ENCODE assay signal across 9 cellular contexts in the genomic region with DNA sequence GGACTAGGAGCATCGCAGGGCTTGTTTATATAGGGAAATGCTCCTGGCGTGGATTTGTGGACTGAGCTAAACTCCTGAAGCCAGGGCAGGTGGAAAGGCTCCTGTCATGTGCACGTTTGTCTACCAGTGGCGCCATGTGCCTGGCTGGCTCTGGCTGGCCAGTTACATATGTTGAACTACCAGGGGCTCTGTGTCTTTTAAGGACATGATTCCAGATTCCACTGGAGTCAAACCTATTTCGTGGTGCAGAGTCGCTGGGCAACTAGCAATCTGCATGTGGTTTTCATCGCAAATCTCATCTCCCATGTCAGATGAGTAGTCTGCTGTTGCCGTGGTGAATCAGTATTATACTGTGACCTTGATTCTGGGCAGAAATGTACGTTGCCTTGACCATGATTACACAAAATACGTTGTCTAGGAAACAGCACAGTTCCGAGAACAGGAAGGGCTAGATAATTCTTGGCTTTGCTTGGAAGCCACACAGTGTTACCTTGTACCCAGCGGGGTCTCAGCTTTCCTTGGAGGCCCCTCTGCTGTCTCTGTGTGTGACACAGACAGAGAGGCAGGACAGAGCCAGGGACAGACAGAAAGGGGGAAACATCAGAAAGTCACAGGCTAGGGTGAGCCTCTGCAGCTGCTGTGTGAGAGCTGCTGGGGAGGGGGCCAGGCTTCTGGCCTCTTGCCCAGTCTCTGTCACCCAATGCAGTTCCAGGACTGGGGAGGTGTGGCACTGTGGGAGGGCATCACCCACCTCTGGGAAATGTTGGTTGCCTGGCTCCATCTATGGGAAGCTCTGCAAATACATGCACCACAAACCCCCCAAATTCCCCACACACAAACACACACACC. TPM values are rescaled to one million over a fixed set of nuclear protein-coding genes. Genes with fewer than 3 reads are reported as not detected.
DNase-seq lines count a peak whose midpoint lies in the region; ATAC-seq and TF ChIP-seq lines count a peak whose summit lies in the region.
"Had no signal": no experiment of that assay in that cellular context is flagged by ENCODE, and none has a peak within 500 bp of the region (broad histone marks: within the 10 kb centered on the region; RNA-seq: fewer than 3 reads in every experiment).

No MANE protein-coding gene starts in this region.

- H3K4me1 ChIP-seq in testis, result peaks cover 7% of the 10 kb centered on the region

- no peaks in the 10 kb centered on the region for H3K36me3 Mint-ChIP-seq in activated naive CD8-positive, alpha-beta T cell treated with anti-CD3 and anti-CD28 coated beads, Interleukin-2, amount 50 U/mL, for 24 hours (ENCODE audit: low read depth)

- no peaks in the 10 kb centered on the region for H3K9me3 Mint-ChIP-seq in activated naive CD8-positive, alpha-beta T cell treated with anti-CD3 and anti-CD28 coated beads, Interleukin-2, amount 50 U/mL, for 24 hours

- POLR2A ChIA-PET in AG04450 (lab: Yijun Ruan, JAX), result no interaction called here

- H3K4me3 ChIP-seq in AG04450 (ENCODE audit: low read depth, low read length) (peak overlapping the region; percentile 7; the same call in 1 of the 2 replicates), testis (no peak overlapping the region)

- H3K4me1 Mint-ChIP-seq in activated naive CD8-positive, alpha-beta T cell treated with anti-CD3 and anti-CD28 coated beads, Interleukin-2, amount 50 U/mL, for 24 hours, result no peaks in the 10 kb centered on the region

- H3K27me3 Mint-ChIP-seq in activated naive CD8-positive, alpha-beta T cell treated with anti-CD3 and anti-CD28 coated beads, Interleukin-2, amount 50 U/mL, for 24 hours, result no peaks in the 10 kb centered on the region

- intact Hi-C loops in testis (cut with DNase I; ENCODE audit: low total_unique reads), result no loop called here

- H3K27me3 ChIP-seq in AG04450 (ENCODE audit: control insufficient read depth, insufficient read depth, low read length), result no peaks in the 10 kb centered on the region
- no peaks in the 10 kb centered on the region for H3K27me3 ChIP-seq in testis

- peak; percentile 54 for ATAC-seq in activated naive CD8-positive, alpha-beta T cell treated with anti-CD3 and anti-CD28 coated beads, Interleukin-2, amount 50 U/mL, for 24 hours
- ATAC-seq in GM21825 (IDR thresholded peaks at IDR 0.05; ENCODE audit: unreplicated experiment), result no peak

- CTCF ChIA-PET in AG04450 (lab: Charles Lee), result no interaction called here

- DNase-seq in AG04450 (ENCODE audit: low read depth, low spot score) (peak; percentile 45), GF-D8 (lab: John Stamatoyannopoulos, UW) (peak; percentile 49), NCI-H2171 (lab: John Stamatoyannopoulos, UW) (peak; percentile 41), iris pigment epithelial cell (ENCODE audit: low read depth) (peak; percentile 94), testis (peak; percentile 40)
- peak; percentile 6 for DNase-seq in activated naive CD8-positive, alpha-beta T cell treated with anti-CD3 and anti-CD28 coated beads, Interleukin-2, amount 50 U/mL, for 24 hours
- DNase-seq in activated CD8-positive, alpha-beta memory T cell treated with anti-CD3 and anti-CD28 coated beads, Interleukin-2, amount 50 U/mL, for 4 hours, result no peak

- H3K9me3 ChIP-seq in AG04450 (ENCODE audit: control insufficient read depth, insufficient read depth, low read length), result no peaks in the 10 kb centered on the region
- H3K9me3 ChIP-seq in testis, result no peaks in the 10 kb centered on the region

- 32 to 44% methylated on average over 12 of the region's 12 CpGs for WGBS in testis, 2 donors

- H3K27ac ChIP-seq in AG04450 (ENCODE audit: low read depth, low read length), result peak overlapping the region; percentile 77
- H3K27ac ChIP-seq in testis, result peak overlapping the region; percentile 11 to 64

- H3K36me3 ChIP-seq in testis (ENCODE audit: low read depth, missing control alignments), result no peaks in the 10 kb centered on the region

- no peak overlapping the region for H3K4me3 Mint-ChIP-seq in activated naive CD8-positive, alpha-beta T cell treated with anti-CD3 and anti-CD28 coated beads, Interleukin-2, amount 50 U/mL, for 24 hours

- H3K27ac Mint-ChIP-seq in activated naive CD8-positive, alpha-beta T cell treated with anti-CD3 and anti-CD28 coated beads, Interleukin-2, amount 50 U/mL, for 24 hours, result no peak overlapping the region

- 0 out of 2 replicates have a peak, but pooled peaks have one; percentile 15 for TF ChIP-seq CTCF in AG04450 (IDR thresholded peaks at IDR 0.05; ENCODE audit: low read depth, low read length)
- TF ChIP-seq CTCF in testis (IDR thresholded peaks at IDR 0.05), result no peak

- no peak for TF ChIP-seq POLR2A in testis (IDR thresholded peaks at IDR 0.05)

RNA-seq across cellular contexts. Expression of gene PNMA6E, which starts 19.2 kb away (rescaled TPM):
- polyA plus RNA-seq in AG04450 (2011; rRNA removed), result not detected in 2 replicates
- polyA minus RNA-seq in AG04450 (2011; rRNA and poly(A)+ RNA removed), result not detected in 2 replicates
- total RNA-seq in testis, result 10 to 100 TPM in 1 of 2 donors, 1 to 10 TPM in 1; 9.7 to 24.2 TPM
- 13.3 TPM for polyA plus RNA-seq in testis (ENCODE audit: insufficient read depth, low read depth, low replicate concordance)
- total RNA-seq: bronchial epithelial cell had no signal

RNA-seq across cellular contexts. Expression of gene ZFP92, which starts 29.4 kb away (rescaled TPM):
- polyA plus RNA-seq in AG04450 (2011; rRNA removed) (0.02 TPM in 2 replicates), testis (ENCODE audit: insufficient read depth, low read depth, low replicate concordance) (2.1 TPM)
- polyA minus RNA-seq in AG04450 (2011; rRNA and poly(A)+ RNA removed), result 0.04 and 0.05 TPM in 2 replicates
- total RNA-seq in testis, result 1 to 10 TPM; 2.2 to 3.4 TPM

RNA-seq across cellular contexts. Expression of gene ZNF275, which starts 48.0 kb away (rescaled TPM):
- polyA plus RNA-seq in AG04450 (2011; rRNA removed) (13.7 and 15.0 TPM in 2 replicates), testis (ENCODE audit: insufficient read depth, low read depth, low replicate concordance) (28.7 TPM)
- polyA minus RNA-seq in AG04450 (2011; rRNA and poly(A)+ RNA removed), result 21.8 and 22.8 TPM in 2 replicates
- total RNA-seq in testis, result 10 to 100 TPM; 58.4 to 65.0 TPM

Comparison
In these comparisons a context has a peak if more than half of its experiments do, and no peak if none do; other contexts are left out.
1. RNA of gene PNMA6E, which starts 19.2 kb away (polyA plus RNA-seq): 13.3 TPM in testis (single experiment); not detected in AG04450; every median in the first group is over 10 times any median in the second.